15 cellular contexts compared by ENCODE assay signal in genomic region chr2:100978582-100979051, GRCh38. TPM values are rescaled to one million over a fixed set of nuclear protein-coding genes. Genes with fewer than 3 reads are reported as not detected.
DNase-seq lines count a peak whose midpoint lies in the region; ATAC-seq and TF ChIP-seq lines count a peak whose summit lies in the region.
"Had no signal": no experiment of that assay in that cellular context is flagged by ENCODE, and none has a peak within 500 bp of the region (broad histone marks: within the 10 kb centered on the region; RNA-seq: fewer than 3 reads in every experiment).

No MANE protein-coding gene starts in this region.

- no peaks in the 10 kb centered on the region for H3K27me3 ChIP-seq in BLaER1 treated with 17β-estradiol and CSF1 and Interleukin-3, amounts not matched to agents 10 nM and 100 nM
- H3K27me3 ChIP-seq in esophagus squamous epithelium (no peaks in the 10 kb centered on the region), testis (no peaks in the 10 kb centered on the region)
- H3K27me3 ChIP-seq: gastrocnemius medialis had no signal

- peak overlapping the region in 9 of 11 experiments; percentile 18 to 76 (median 59); a peak in 17 of 22 replicates for H3K27ac ChIP-seq in BLaER1 treated with 17β-estradiol and CSF1 and Interleukin-3, amounts not matched to agents 10 nM and 100 nM
- 0 out of 2 replicates have a peak overlapping the region, but pooled peaks have one; percentile 17 for H3K27ac ChIP-seq in RWPE1
- peak overlapping the region in 3 of 4 donors; percentile 8 to 54 (median 48) for H3K27ac ChIP-seq in esophagus squamous epithelium
- H3K27ac ChIP-seq in testis = no peak overlapping the region
- H3K27ac ChIP-seq: C4-2B, gastrocnemius medialis, left ventricle myocardium inferior, SK-N-MC had no signal

- H3K4me2 ChIP-seq in BLaER1 treated with 17β-estradiol and CSF1 and Interleukin-3, amounts not matched to agents 10 nM and 100 nM = peak overlapping the region; percentile 78 to 96 (median 90)

- no peaks in the 10 kb centered on the region for H3K9me3 ChIP-seq in BLaER1 treated with 17β-estradiol and CSF1 and Interleukin-3, amounts not matched to agents 10 nM and 100 nM (replicated peaks in 1 of 11)
- H3K9me3 ChIP-seq in esophagus squamous epithelium (no peaks in the 10 kb centered on the region), testis (no peaks in the 10 kb centered on the region)
- H3K9me3 ChIP-seq: gastrocnemius medialis, left ventricle myocardium inferior had no signal

- peaks cover 43 to 75% (median 70%) of the 10 kb centered on the region in 10 experiments for H3K4me1 ChIP-seq in BLaER1 treated with 17β-estradiol and CSF1 and Interleukin-3, amounts not matched to agents 10 nM and 100 nM
- H3K4me1 ChIP-seq in esophagus squamous epithelium (no peaks in the 10 kb centered on the region), testis (peaks cover 5% of the 10 kb centered on the region)
- H3K4me1 ChIP-seq: gastrocnemius medialis had no signal

- H3K4me3 ChIP-seq in BLaER1 treated with 17β-estradiol and CSF1 and Interleukin-3, amounts not matched to agents 10 nM and 100 nM = peak overlapping the region in 9 of 10 experiments; percentile 6 to 54 (median 32); a peak in 13 of 20 replicates
- no peak overlapping the region for H3K4me3 ChIP-seq in esophagus squamous epithelium
- H3K4me3 ChIP-seq in testis = no peak overlapping the region
- H3K4me3 ChIP-seq: gastrocnemius medialis, left ventricle myocardium inferior, SK-N-MC had no signal

- H4K20me1 ChIP-seq in BLaER1 treated with 17β-estradiol and CSF1 and Interleukin-3, amounts not matched to agents 10 nM and 100 nM = no peaks in the 10 kb centered on the region; a peak in 1 of 22 replicates

- ATAC-seq in HG03521 (IDR thresholded peaks at IDR 0.05; ENCODE audit: unreplicated experiment) = no peak
- no peak for ATAC-seq in HG03139 (IDR thresholded peaks at IDR 0.05; ENCODE audit: unreplicated experiment)
- ATAC-seq: gastrocnemius medialis had no signal

- intact Hi-C loops in esophagus squamous epithelium (cut with DNase I) (no loop called here), posterior cingulate gyrus (cut with DNase I) (no loop called here), testis (cut with DNase I; ENCODE audit: low total_unique reads) (no loop called here)

- DNase-seq in RWPE1 (ENCODE audit: low spot score) (no peak), esophagus squamous epithelium (lab: John Stamatoyannopoulos, UW) (no peak), posterior cingulate gyrus (peak in 8 of 10 donors; percentile 46 to 92 (median 69)), H4 (ENCODE audit: low spot score) (no peak), testis (no peak)
- DNase-seq: activated CD4-positive, alpha-beta T cell treated with anti-CD3 and anti-CD28 coated beads, Interleukin-2, amount 10 ng/mL, durations not matched to agents 24 days and 14 days; gastrocnemius medialis; left ventricle myocardium inferior; NCI-H510A treated with DMSO at 0.1 percent for 48 hours; retina had no signal

- TF ChIP-seq POLR2A in esophagus squamous epithelium (IDR thresholded peaks at IDR 0.05) = no peak
- TF ChIP-seq POLR2A in testis (IDR thresholded peaks at IDR 0.05) = no peak

- WGBS in esophagus squamous epithelium, 2 donors = 59 to 64% methylated on average over 12 to 13 of the region's 13 CpGs
- WGBS in testis, 2 donors = 81 to 84% methylated on average over 13 of the region's 13 CpGs

- H3K36me3 ChIP-seq in BLaER1 treated with 17β-estradiol and CSF1 and Interleukin-3, amounts not matched to agents 10 nM and 100 nM = no peaks in the 10 kb centered on the region
- peaks cover 0 to 99% (median 0%) of the 10 kb centered on the region in 3 donors for H3K36me3 ChIP-seq in esophagus squamous epithelium
- H3K36me3 ChIP-seq in testis (ENCODE audit: low read depth, missing control alignments) = no peaks in the 10 kb centered on the region

- CTCF ChIA-PET in RWPE1 (lab: Yijun Ruan, JAX) = no interaction called here

- no peak for TF ChIP-seq CTCF in RWPE1 (conservative IDR thresholded peaks at IDR 0.05; ENCODE audit: low read depth)
- no peak for TF ChIP-seq CTCF in esophagus squamous epithelium (IDR thresholded peaks at IDR 0.05)
- TF ChIP-seq CTCF in testis (IDR thresholded peaks at IDR 0.05) = no peak

- peak overlapping the region; percentile 0 to 73 (median 53); a peak in 18 of 22 replicates for H3K9ac ChIP-seq in BLaER1 treated with 17β-estradiol and CSF1 and Interleukin-3, amounts not matched to agents 10 nM and 100 nM

- POLR2A ChIA-PET in RWPE1 (lab: Yijun Ruan, JAX; ENCODE audit: low non-redundant PET) = no interaction called here

RNA-seq across cellular contexts. Expression of gene RPL31, which starts 23.5 kb away (rescaled TPM):
- total RNA-seq in esophagus squamous epithelium = 1,000 to 10,000 TPM in 3 of 4 donors, 100 to 1,000 TPM in 1; 638 to 2,401 (median 1,440) TPM
- total RNA-seq in H4 (2014; rRNA removed; shearing (Covaris generic)) = 1,787 and 1,821 TPM in 2 replicates
- 100 to 1,000 TPM; 404 to 715 TPM for total RNA-seq in testis
- polyA plus RNA-seq in testis (ENCODE audit: insufficient read depth, low read depth, low replicate concordance) = 1,643 TPM

Comparison
In these comparisons a context has a peak if more than half of its experiments do, and no peak if none do; other contexts are left out.
1. H3K27ac ChIP-seq: peak in BLaER1 treated with 17β-estradiol and CSF1 and Interleukin-3, amounts not matched to agents 10 nM and 100 nM (9 of 11), RWPE1 (single experiment) and esophagus squamous epithelium (3 of 4); none in testis (0 of 2).
2. H3K4me3 ChIP-seq: peak in BLaER1 treated with 17β-estradiol and CSF1 and Interleukin-3, amounts not matched to agents 10 nM and 100 nM (9 of 10); none in esophagus squamous epithelium (0 of 4) and testis (0 of 2).
3. DNase-seq: peak in posterior cingulate gyrus (8 of 10); none in RWPE1 (single experiment), esophagus squamous epithelium (single experiment), H4 (single experiment) and testis (single experiment).